8 cellular contexts compared by ENCODE assay signal in the genomic region with DNA sequence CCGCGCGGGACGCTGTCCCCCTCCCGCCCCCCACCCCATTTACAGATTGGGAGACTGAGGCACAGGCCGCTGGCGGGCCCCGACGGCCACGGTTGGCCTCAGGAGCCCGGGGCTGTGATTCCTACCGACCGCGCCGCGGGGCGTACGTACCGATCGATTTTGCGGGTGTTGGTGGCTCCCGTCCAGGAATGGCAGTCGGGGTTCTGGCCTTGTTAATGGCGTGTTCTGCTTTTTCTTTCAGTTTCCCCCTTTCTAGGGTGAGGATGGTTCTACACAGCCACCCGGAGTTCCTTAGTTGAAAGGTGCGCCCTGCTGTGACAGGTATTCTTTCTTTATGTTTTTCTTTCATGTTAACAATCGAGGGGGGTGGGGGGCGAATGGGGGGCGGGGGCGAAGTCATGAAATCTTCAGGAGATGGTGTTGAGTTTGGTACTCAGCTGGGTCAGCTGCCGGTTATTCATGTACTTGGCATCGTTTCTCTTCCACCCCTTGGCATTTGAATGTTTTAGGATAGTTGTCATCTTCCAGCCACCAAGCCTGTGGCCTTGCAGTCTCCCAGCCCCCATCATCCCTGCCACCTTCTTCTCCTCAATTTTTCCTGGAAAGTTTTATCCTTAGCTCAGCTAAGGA. TPM values are rescaled to one million over a fixed set of nuclear protein-coding genes. Genes with fewer than 3 reads are reported as not detected.
DNase-seq lines count a peak whose midpoint lies in the region; ATAC-seq and TF ChIP-seq lines count a peak whose summit lies in the region.

No MANE protein-coding gene starts in this region.

- no peaks in the 10 kb centered on the region for H3K27me3 ChIP-seq in osteoblast (ENCODE audit: insufficient read depth, low read length)

- H3K4me3 ChIP-seq in osteoblast (ENCODE audit: insufficient read depth, low read length), result peak overlapping the region; percentile 80

- TF ChIP-seq CTCF in osteoblast (IDR thresholded peaks at IDR 0.05; ENCODE audit: extremely low read depth, low read depth, low read length), result no peak

- peaks cover 6% of the 10 kb centered on the region for H4K20me1 ChIP-seq in osteoblast (ENCODE audit: insufficient read depth, low read length)

- peak overlapping the region; percentile 65 for H3K4me2 ChIP-seq in osteoblast (ENCODE audit: insufficient read depth, low read length)

- peaks cover 7% of the 10 kb centered on the region for H3K36me3 ChIP-seq in osteoblast (ENCODE audit: insufficient read depth, low read length)

- peaks cover 36% of the 10 kb centered on the region for H3K4me1 ChIP-seq in osteoblast (ENCODE audit: insufficient read depth, low read length)

- ATAC-seq in HG03432 (IDR thresholded peaks at IDR 0.05; ENCODE audit: unreplicated experiment) (no peak), GM21737 (IDR thresholded peaks at IDR 0.05; ENCODE audit: unreplicated experiment) (no peak)

- peak overlapping the region; percentile 88 for H3K27ac ChIP-seq in osteoblast (ENCODE audit: low read depth, low read length)

- H3K9me3 ChIP-seq in osteoblast (ENCODE audit: low read depth, low read length), result no peaks in the 10 kb centered on the region

- DNase-seq in DMS53 (lab: John Stamatoyannopoulos, UW), result peak; percentile 44
- no peak for DNase-seq in DMS53 treated with DMSO at 0.1 percent for 48 hours (lab: John Stamatoyannopoulos, UW; ENCODE audit: unreplicated experiment)
- DNase-seq in NOMO-1 treated with DMSO at 0.1 percent for 48 hours (lab: John Stamatoyannopoulos, UW; ENCODE audit: unreplicated experiment), result peak; percentile 50
- DNase-seq in activated gamma-delta T cell treated with Interleukin-2 at 50 U/mL for 16 hours, result peak; percentile 37
- peak; percentile 80 for DNase-seq in germinal center (ENCODE audit: low spot score)
- DNase-seq in osteoblast (ENCODE audit: insufficient read length, low spot score, missing footprints), result peak; percentile 89

- H3K79me2 ChIP-seq in osteoblast (ENCODE audit: insufficient read depth, low read length), result peaks cover 33% of the 10 kb centered on the region

- H2AFZ ChIP-seq in osteoblast (ENCODE audit: low read length), result peak overlapping the region; percentile 78

RNA-seq across cellular contexts. Expression of a gene that starts 0.8 kb away (rescaled TPM):
- 54.2 and 61.9 TPM in 2 replicates for total RNA-seq in osteoblast

RNA-seq across cellular contexts. Expression of a gene that starts 49.2 kb away (rescaled TPM):
- under 0.01 and 0.29 TPM in 2 replicates for total RNA-seq in osteoblast
